In the genomic region with DNA sequence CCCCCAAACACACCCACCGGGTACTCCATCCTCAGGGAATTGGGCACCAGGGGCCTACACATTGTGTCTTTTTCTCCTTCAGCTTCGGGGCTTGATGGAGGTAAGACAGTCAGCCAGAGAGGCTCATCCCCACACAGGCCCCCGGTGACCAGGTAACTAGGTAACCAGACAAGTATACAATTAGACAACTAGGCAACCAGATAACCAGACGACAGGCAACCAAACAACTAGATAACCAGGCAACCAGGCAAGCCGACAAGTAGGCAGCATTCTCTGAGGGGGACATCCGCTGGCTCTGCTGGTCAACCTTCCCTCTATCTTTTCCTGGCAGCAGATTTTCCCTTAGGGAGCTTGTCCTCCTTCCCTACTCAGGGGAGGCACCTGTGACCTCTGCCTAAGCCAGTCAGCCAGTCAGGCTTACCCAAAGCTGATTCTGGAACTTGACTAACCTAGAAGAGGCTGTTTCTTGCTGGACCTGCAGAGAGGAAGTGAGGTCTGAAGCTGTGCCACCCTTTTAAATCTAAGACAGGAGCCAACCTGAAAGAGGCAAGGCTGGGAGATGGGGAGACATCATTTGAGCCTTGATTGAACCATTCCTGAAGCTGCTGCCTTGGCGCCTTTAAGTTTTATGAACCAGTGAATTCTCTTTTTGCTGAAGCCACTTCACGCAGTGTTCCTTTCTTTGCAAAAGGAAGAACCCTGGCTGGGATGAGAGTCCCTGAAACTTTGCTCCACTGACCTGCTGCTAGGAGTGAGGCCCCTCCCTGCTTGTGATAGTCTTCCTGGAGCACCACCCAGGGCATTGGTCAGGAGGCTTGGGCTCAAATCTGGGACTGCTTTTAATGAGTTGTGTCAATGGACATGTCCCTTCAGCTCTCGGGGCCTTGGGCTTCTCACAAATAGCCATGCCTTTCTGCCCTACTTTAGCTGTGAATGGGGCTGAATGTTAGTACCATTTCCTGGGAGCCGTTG, we compare ENCODE assay signal across 18 cellular contexts. TPM values are rescaled to one million over a fixed set of nuclear protein-coding genes. Genes with fewer than 3 reads are reported as not detected.
A peak's percentile ranks its signal among the peaks of the same experiment; 100 is the strongest.
DNase-seq lines count a peak whose midpoint lies in the region; ATAC-seq, FAIRE-seq and TF ChIP-seq lines count a peak whose summit lies in the region.
"Had no signal": no experiment of that assay in that cellular context is flagged by ENCODE, and none has a peak within 500 bp of the region (broad histone marks: within the 10 kb centered on the region; RNA-seq: fewer than 3 reads in every experiment).

No MANE protein-coding gene starts in this region.

- TF ChIP-seq POLR2A in K562 (conservative IDR thresholded peaks at IDR 0.05), result no peak

- no peaks in the 10 kb centered on the region for H3K9me2 ChIP-seq in MM.1S (replicated peaks; ENCODE audit: insufficient read depth, low read length)

- H3K36me3 ChIP-seq in left ventricle myocardium inferior (no peaks in the 10 kb centered on the region), MM.1S (replicated peaks; ENCODE audit: insufficient read depth, low read length) (no peaks in the 10 kb centered on the region), K562 (ENCODE audit: control insufficient read depth, insufficient read depth, low read length) (no peaks in the 10 kb centered on the region), small intestine (ENCODE audit: control insufficient read depth in 2 of 2, insufficient read depth in 2 of 2, low read length in 2 of 2) (no peaks in the 10 kb centered on the region)
- H3K36me3 ChIP-seq: heart right ventricle, Peyer's patch, prostate gland, stomach had no signal

- DNase-seq in left ventricle myocardium inferior, result no peak
- DNase-seq in Right ventricle myocardium inferior (ENCODE audit: missing footprints), result no peak
- DNase-seq in MM.1S, result no peak
- DNase-seq in K562 (ENCODE audit: extremely low read depth in 1 of 4, low spot score in 3 of 4), result no peak
- peak; percentile 76 for DNase-seq in small intestine
- no peak for DNase-seq in AG08395 (ENCODE audit: low spot score)
- no peak for DNase-seq in NCI-H1105 treated with DMSO at 0.1 percent for 48 hours (lab: John Stamatoyannopoulos, UW)
- DNase-seq: activated CD4-positive, CD25-positive, alpha-beta regulatory T cell treated with anti-CD3 and anti-CD28 coated beads, Interleukin-2, amount 50 U/mL, for 72 hours; DND-41; nephron progenitor cell; stimulated activated CD4-positive, alpha-beta T cell treated with anti-CD3 and anti-CD28 coated beads, Interleukin-4, amount 100 ng/mL, for 1 hour had no signal

- H3K4me1 ChIP-seq in left ventricle myocardium inferior (peaks cover 38% of the 10 kb centered on the region), MM.1S (ENCODE audit: low read length) (peaks cover 34% of the 10 kb centered on the region), K562 (replicated peaks in 1 of 2; ENCODE audit: control insufficient read depth in 2 of 2, insufficient read depth in 2 of 2, low read length in 2 of 2) (peaks cover 0 to 12% of the 10 kb centered on the region in 2 experiments; a peak in 4 of 5 replicates), small intestine (ENCODE audit: control insufficient read depth in 2 of 2, insufficient read depth in 1 of 2, low read depth in 1 of 2, low read length in 1 of 2) (peaks cover 2 to 4% of the 10 kb centered on the region in 2 donors)
- H3K4me1 ChIP-seq: prostate gland had no signal

- CTCF ChIA-PET in K562 (lab: Yijun Ruan, JAX; ENCODE audit: low intra/inter-chr PET ratio), result no interaction called here

- intact Hi-C loops in left ventricle myocardium inferior (cut with micrococcal nuclease) (no loop called here), Right ventricle myocardium inferior (cut with DNase I) (no loop called here), K562 (cut with micrococcal nuclease) (no loop called here)

- no peak for TF ChIP-seq RAD21 in K562 (CRISPR knock-in tag; conservative IDR thresholded peaks at IDR 0.05 in 1 of 2, IDR thresholded peaks at IDR 0.05 in 1 of 2)

- no TSS peak for BruUV-seq in K562 (replicated peaks; lab: Mats Ljungman, UMichigan)

- no peaks in the 10 kb centered on the region for H3K9me1 ChIP-seq in K562 (ENCODE audit: control insufficient read depth, insufficient read depth, low read length)

- ATAC-seq in Right ventricle myocardium inferior (no peak), K562 (no peak), HG02571 (IDR thresholded peaks at IDR 0.05; ENCODE audit: unreplicated experiment) (no peak)

- TF ChIP-seq EP300 in K562 (IDR thresholded peaks at IDR 0.05; ENCODE audit: low read length), result no peak

- no peaks in the 10 kb centered on the region for H4K20me1 ChIP-seq in MM.1S (ENCODE audit: insufficient read depth, low read length)
- H4K20me1 ChIP-seq in K562 (replicated peaks; ENCODE audit: control insufficient read depth, insufficient read depth, low read length), result no peaks in the 10 kb centered on the region

- H3K4me3 ChIP-seq in left ventricle myocardium inferior (no peak overlapping the region), MM.1S (ENCODE audit: low read length) (no peak overlapping the region), K562 (no peak overlapping the region), small intestine (ENCODE audit: low read depth in 1 of 2, low read length in 2 of 2) (no peak overlapping the region)
- H3K4me3 ChIP-seq: dorsolateral prefrontal cortex, heart right ventricle, Peyer's patch, prostate gland, skin epidermis, stomach had no signal

- in situ Hi-C loops in K562 (cut with MboI), result no loop called here

- H3K9ac ChIP-seq in MM.1S (ENCODE audit: low read length) (no peak overlapping the region), K562 (ENCODE audit: insufficient read depth in 1 of 2, low read depth in 2 of 2, low read length in 2 of 2) (peak overlapping the region in 1 of 2 experiments; percentile 62; a peak in 1 of 4 replicates)

- peaks cover 22% of the 10 kb centered on the region for H3F3A ChIP-seq in MM.1S (ENCODE audit: insufficient read depth, low read length)

- H3K9me3 ChIP-seq in left ventricle myocardium inferior (replicated peaks) (no peaks in the 10 kb centered on the region), MM.1S (replicated peaks; ENCODE audit: insufficient read depth, low read length) (no peaks in the 10 kb centered on the region), K562 (replicated peaks; ENCODE audit: control insufficient read depth, insufficient read depth, low read depth, low read length) (no peaks in the 10 kb centered on the region), small intestine (ENCODE audit: control insufficient read depth, low read depth) (no peaks in the 10 kb centered on the region)
- H3K9me3 ChIP-seq: heart right ventricle, Peyer's patch, prostate gland, stomach had no signal

- H3K27me3 ChIP-seq in left ventricle myocardium inferior (ENCODE audit: low read depth) (no peaks in the 10 kb centered on the region), MM.1S (replicated peaks; ENCODE audit: insufficient read depth, low read length) (no peaks in the 10 kb centered on the region), K562 (ENCODE audit: control insufficient read depth in 2 of 2, insufficient read depth in 2 of 2, low read length in 2 of 2) (no peaks in the 10 kb centered on the region), small intestine (ENCODE audit: control insufficient read depth in 2 of 2, insufficient read depth in 2 of 2, low read length in 2 of 2) (no peaks in the 10 kb centered on the region)
- H3K27me3 ChIP-seq: dorsolateral prefrontal cortex, heart right ventricle, Peyer's patch had no signal

- WGBS in K562 (ENCODE audit: insufficient coverage, low coverage, missing lambda C conversion rate), result 48% methylated on average over 9 of the region's 10 CpGs
- 72 to 80% (median 74%) methylated on average over 10 of the region's 10 CpGs for WGBS in small intestine, 3 donors

- peak overlapping the region; percentile 38; the same call in 1 of the 2 replicates for H3K4me2 ChIP-seq in MM.1S (ENCODE audit: low read depth, low read length)
- H3K4me2 ChIP-seq in K562 (ENCODE audit: insufficient read depth, low read length), result no peak overlapping the region

- TF ChIP-seq CTCF in left ventricle myocardium inferior (IDR thresholded peaks at IDR 0.05; ENCODE audit: borderline replicate concordance) (no peak), MM.1S (IDR thresholded peaks at IDR 0.05; ENCODE audit: low read length) (no peak), K562 (IDR thresholded peaks at IDR 0.05 in 2 of 3, conservative IDR thresholded peaks at IDR 0.05 in 1 of 3; ENCODE audit: insufficient read depth in 2 of 3, low read depth in 1 of 3, low read length in 3 of 3) (no peak)

- H2AFZ ChIP-seq in MM.1S (ENCODE audit: low read length) (no peak overlapping the region), K562 (ENCODE audit: low read depth, low read length) (no peak overlapping the region)

- FAIRE-seq in K562 (lab: Jason Lieb, UNC), result no peak
- no peak for FAIRE-seq in small intestine (lab: Jason Lieb, UNC)

- POLR2A ChIA-PET in K562 (lab: Yijun Ruan, JAX), result no interaction called here

- H3K79me2 ChIP-seq in MM.1S (ENCODE audit: low read length) (no peaks in the 10 kb centered on the region), K562 (ENCODE audit: control insufficient read depth, insufficient read depth, low read length) (no peaks in the 10 kb centered on the region)

- H3K27ac ChIP-seq in left ventricle myocardium inferior (replicated peaks), result peak overlapping the region; percentile 8
- H3K27ac ChIP-seq in MM.1S (ENCODE audit: low read length), result no peak overlapping the region
- no peak overlapping the region for H3K27ac ChIP-seq in K562 (ENCODE audit: extremely low read depth, low read depth, low read length)
- H3K27ac ChIP-seq in small intestine (ENCODE audit: low read depth in 1 of 2, low read length in 1 of 2), result peak overlapping the region; percentile 13 to 29
- H3K27ac ChIP-seq: Peyer's patch, prostate gland, skin epidermis had no signal

RNA-seq across cellular contexts. Expression of a gene that starts 36.9 kb away (rescaled TPM):
- total RNA-seq in left ventricle myocardium inferior, result 2.5 TPM
- 2.3 TPM for total RNA-seq in Right ventricle myocardium inferior
- 0.84 and 6.1 TPM in 2 replicates for total RNA-seq in K562 (2011; cell fraction: chromatin; rRNA removed; ENCODE audit: low replicate concordance)
- total RNA-seq in K562 (2011; cell fraction: nucleolus; rRNA removed), result 3.0 and 3.2 TPM in 2 replicates
- total RNA-seq in K562 (2011; cell fraction: nucleoplasm; rRNA removed), result 2.4 and 3.3 TPM in 2 replicates
- total RNA-seq in K562 (2014; rRNA removed), result 6.7 and 8.2 TPM in 2 replicates
- 1.3 and 1.6 TPM in 2 replicates for total RNA-seq in K562 (2014; rRNA removed; fragmentation: Illumina TruSeq; extraction: Trizol)
- 3.7 and 4.3 TPM in 2 replicates for total RNA-seq in K562 (2015; rRNA removed; fragmentation: Illumina TruSeq; extraction: Trizol)
- 5.7 and 8.4 TPM in 2 replicates for total RNA-seq in K562 (2021)
- 1.9 and 2.2 TPM in 2 replicates for polyA plus RNA-seq in K562 (2011; rRNA removed)
- polyA plus RNA-seq in K562 (2011; cell fraction: cytosol; rRNA removed), result 5.0 and 7.4 TPM in 2 replicates
- 3.9 and 11.2 TPM in 2 replicates for polyA plus RNA-seq in K562 (2011; cell fraction: nucleus; rRNA removed)
- 8.5 and 13.7 TPM in 2 replicates for polyA plus RNA-seq in K562 (2012)
- polyA plus RNA-seq in K562 (2014; fragmentation: Illumina TruSeq; extraction: Trizol), result 4.3 and 8.0 TPM in 2 replicates
- 1 to 10 TPM in 1 of 2 experiments, under 1 TPM in 1; 0.76 to 1.5 TPM for polyA plus RNA-seq in K562 (2014; fragmentation: Nextera tagmentation; extraction: Ambion mirVana)
- polyA plus RNA-seq in K562 (2014; rRNA removed), result 5.7 and 8.3 TPM in 2 replicates
- polyA minus RNA-seq in K562 (2011; rRNA and poly(A)+ RNA removed), result 0.81 and 1.4 TPM in 2 replicates
- polyA minus RNA-seq in K562 (2011; cell fraction: cytosol; rRNA and poly(A)+ RNA removed), result 1.1 and 1.6 TPM in 2 replicates
- 1.1 and 1.2 TPM in 2 replicates for polyA minus RNA-seq in K562 (2011; cell fraction: nucleus; rRNA and poly(A)+ RNA removed)
- 100 to 1,000 TPM in 1 of 3 donors, 10 to 100 TPM in 2; 16.3 to 115 (median 65.1) TPM for polyA plus RNA-seq in small intestine

Comparison
In these comparisons a context has a peak if more than half of its experiments do, and no peak if none do; other contexts are left out.
1. H3K27ac ChIP-seq: peak in left ventricle myocardium inferior (single experiment) and small intestine (2 of 2); none in MM.1S (single experiment) and K562 (single experiment).